Comparison of ENCODE assay signal across 22 cellular contexts in genomic region chr18:35875566-35875965, GRCh38.
"Had no signal": no experiment of that assay in that cellular context is flagged by ENCODE, and none has a peak within 500 bp of the region (broad histone marks: within the 10 kb centered on the region; RNA-seq: fewer than 3 reads in every experiment).

No MANE protein-coding gene starts in this region.

- H3K36me3 Mint-ChIP-seq: naive B cell had no signal

- H3K9me3 Mint-ChIP-seq: activated T-cell treated with anti-CD3 and anti-CD28 coated beads, Interleukin-2, amount 50 U/mL, for 4 hours; neural crest cell; T-helper 1 cell treated with Interleukin-12 subunit alpha and Interleukin-12 subunit beta and Interleukin-4 antibody, amounts not matched to agents 30 μg/mL and 1 μg/mL, for 36 hours had no signal

- H3K27ac Mint-ChIP-seq: activated CD4-positive, alpha-beta T cell treated with anti-CD3 and anti-CD28 coated beads, Interleukin-2, amount 10 ng/mL, durations not matched to agents 7 days and 5 days; activated CD8-positive, alpha-beta T cell treated with anti-CD3 and anti-CD28 coated beads, Interleukin-2, amount 10 ng/mL, durations not matched to agents 7 days and 5 days; dendritic cell treated with granulocyte-macrophage colony-stimulating factor and Interleukin-4, amounts not matched to agents 40 ng/mL and 50 ng/mL, for 4 days; naive B cell; progenitor cell of endocrine pancreas; T-helper 1 cell treated with Interleukin-12 subunit alpha and Interleukin-12 subunit beta and Interleukin-4 antibody, amounts not matched to agents 30 μg/mL and 1 μg/mL, for 36 hours had no signal

- H3K4me3 Mint-ChIP-seq: activated CD4-positive, alpha-beta T cell treated with anti-CD3 and anti-CD28 coated beads, Interleukin-2, amount 10 ng/mL, durations not matched to agents 7 days and 5 days; activated CD8-positive, alpha-beta T cell treated with anti-CD3 and anti-CD28 coated beads, Interleukin-2, amount 10 ng/mL, durations not matched to agents 7 days and 5 days; activated T-cell treated with anti-CD3 and anti-CD28 coated beads, Interleukin-2, amount 50 U/mL, for 4 hours; dendritic cell treated with granulocyte-macrophage colony-stimulating factor and Interleukin-4, amounts not matched to agents 40 ng/mL and 50 ng/mL, for 4 days; naive B cell; neural crest cell; T-helper 1 cell treated with Interleukin-12 subunit alpha and Interleukin-12 subunit beta and Interleukin-4 antibody, amounts not matched to agents 30 μg/mL and 1 μg/mL, for 36 hours had no signal

- DNase-seq: activated CD4-positive, alpha-beta T cell treated with anti-CD3 and anti-CD28 coated beads, Interleukin-2, amount 10 ng/mL, durations not matched to agents 7 days and 5 days; activated CD8-positive, alpha-beta memory T cell treated with anti-CD3 and anti-CD28 coated beads, Interleukin-2, amount 50 U/mL, for 4 hours; activated CD8-positive, alpha-beta T cell treated with anti-CD3 and anti-CD28 coated beads, Interleukin-2, amount 10 ng/mL, durations not matched to agents 7 days and 5 days; activated naive CD4-positive, alpha-beta T cell treated with anti-CD3 and anti-CD28 coated beads, Interleukin-2, amount 50 U/mL, for 16 hours; activated T-cell treated with anti-CD3 and anti-CD28 coated beads, Interleukin-2, amount 50 U/mL, for 4 hours; aorta; effector memory CD4-positive, alpha-beta T cell; foreskin melanocyte; hypothalamus; kidney; left lung; naive B cell; stimulated activated CD4-positive, alpha-beta T cell treated with anti-CD3 and anti-CD28 coated beads, Interleukin-12 subunit alpha, Interleukin-12 subunit beta, amount 100 ng/mL, for 4 hours; stimulated activated CD4-positive, alpha-beta T cell treated with anti-CD3 and anti-CD28 coated beads, Interleukin-2, amount 100 ng/mL, for 24 hours; stimulated activated naive CD8-positive, alpha-beta T cell treated with anti-CD3 and anti-CD28 coated beads, Interleukin-15, Interleukin-2, amounts not matched to agents 100 U/mL and 50 U/mL, for 24 hours; substantia nigra; tibial artery had no signal

- ATAC-seq: activated CD4-positive, CD25-positive, alpha-beta regulatory T cell treated with anti-CD3 and anti-CD28 coated beads, Interleukin-2, amount 50 U/mL, for 24 hours; activated CD8-positive, alpha-beta T cell treated with anti-CD3 and anti-CD28 coated beads, Interleukin-2, amount 10 ng/mL, durations not matched to agents 7 days and 5 days; activated T-cell treated with anti-CD3 and anti-CD28 coated beads, Interleukin-2, amount 50 U/mL, for 4 hours; left lung; stimulated activated naive CD8-positive, alpha-beta T cell treated with anti-CD3 and anti-CD28 coated beads, Interleukin-15, Interleukin-2, amounts not matched to agents 100 U/mL and 50 U/mL, for 24 hours had no signal

- H3K4me3 ChIP-seq: left lung, tibial artery had no signal

- H3K4me1 Mint-ChIP-seq: activated CD4-positive, alpha-beta T cell treated with anti-CD3 and anti-CD28 coated beads, Interleukin-2, amount 10 ng/mL, durations not matched to agents 7 days and 5 days; naive B cell had no signal
